ENCODE assay signal across 21 cellular contexts in genomic region chr4:56182356-56182755, GRCh38.
"Had no signal": no experiment of that assay in that cellular context is flagged by ENCODE, and none has a peak within 500 bp of the region (broad histone marks: within the 10 kb centered on the region; RNA-seq: fewer than 3 reads in every experiment).

No MANE protein-coding gene starts in this region.

- ATAC-seq: activated CD8-positive, alpha-beta T cell treated with anti-CD3 and anti-CD28 coated beads for 36 hours; activated naive CD8-positive, alpha-beta T cell treated with anti-CD3 and anti-CD28 coated beads, Interleukin-2, amount 50 U/mL, for 24 hours; lower lobe of right lung; stimulated activated naive CD8-positive, alpha-beta T cell treated with anti-CD3 and anti-CD28 coated beads, Interleukin-15, amount 100 ng/mL, for 72 hours had no signal

- H3K4me1 ChIP-seq: lower lobe of right lung, prostate gland, right atrium auricular region, suprapubic skin had no signal

- H3K36me3 ChIP-seq: brain microvascular endothelial cell, lower lobe of right lung, prostate gland, right atrium auricular region, suprapubic skin had no signal

- H3K4me3 Mint-ChIP-seq: activated CD8-positive, alpha-beta T cell treated with anti-CD3 and anti-CD28 coated beads for 36 hours; activated naive CD4-positive, alpha-beta T cell treated with anti-CD3 and anti-CD28 coated beads, Interleukin-2, amount 10 ng/mL, durations not matched to agents 7 days and 5 days; activated naive CD8-positive, alpha-beta T cell treated with anti-CD3 and anti-CD28 coated beads, Interleukin-2, amount 50 U/mL, for 24 hours; activated T-cell treated with anti-CD3 and anti-CD28 coated beads, Interleukin-2, amount 50 U/mL, for 24 hours; mesothelial cell of epicardium had no signal

- H3K27ac ChIP-seq: brain microvascular endothelial cell, lower lobe of right lung, prostate gland, right atrium auricular region, suprapubic skin had no signal

- DNase-seq: activated CD4-positive, alpha-beta T cell treated with anti-CD3 and anti-CD28 coated beads, Interleukin-2, amount 10 ng/mL, durations not matched to agents 24 days and 14 days; activated CD4-positive, CD25-positive, alpha-beta regulatory T cell; activated CD8-positive, alpha-beta T cell treated with anti-CD3 and anti-CD28 coated beads for 36 hours; activated naive CD4-positive, alpha-beta T cell treated with anti-CD3 and anti-CD28 coated beads, Interleukin-2, amount 10 ng/mL, durations not matched to agents 7 days and 5 days; activated naive CD8-positive, alpha-beta T cell treated with anti-CD3 and anti-CD28 coated beads, Interleukin-2, amount 50 U/mL, for 24 hours; activated T-cell treated with anti-CD3 and anti-CD28 coated beads, Interleukin-2, amount 50 U/mL, for 24 hours; anterior cingulate cortex; brain microvascular endothelial cell; central memory CD4-positive, alpha-beta T cell; foreskin melanocyte; glutamatergic neuron; hippocampal formation; islet precursor cell; lower lobe of right lung; stimulated activated naive CD8-positive, alpha-beta T cell treated with anti-CD3 and anti-CD28 coated beads, Interleukin-15, amount 100 ng/mL, for 72 hours; trophoblast cell had no signal

- H3K4me3 ChIP-seq: lower lobe of right lung, prostate gland, right atrium auricular region, suprapubic skin had no signal

- H3K27me3 ChIP-seq: brain microvascular endothelial cell, right atrium auricular region, suprapubic skin had no signal

- H3K9me3 Mint-ChIP-seq: activated CD8-positive, alpha-beta T cell treated with anti-CD3 and anti-CD28 coated beads for 36 hours; activated naive CD4-positive, alpha-beta T cell treated with anti-CD3 and anti-CD28 coated beads, Interleukin-2, amount 10 ng/mL, durations not matched to agents 7 days and 5 days; activated naive CD8-positive, alpha-beta T cell treated with anti-CD3 and anti-CD28 coated beads, Interleukin-2, amount 50 U/mL, for 24 hours; activated T-cell treated with anti-CD3 and anti-CD28 coated beads, Interleukin-2, amount 50 U/mL, for 24 hours had no signal

- H3K27me3 Mint-ChIP-seq: activated naive CD4-positive, alpha-beta T cell treated with anti-CD3 and anti-CD28 coated beads, Interleukin-2, amount 10 ng/mL, durations not matched to agents 7 days and 5 days had no signal

- FAIRE-seq: colon had no signal

- H3K9me3 ChIP-seq: prostate gland, suprapubic skin had no signal

- H3K27ac Mint-ChIP-seq: activated CD8-positive, alpha-beta T cell treated with anti-CD3 and anti-CD28 coated beads for 36 hours; activated naive CD4-positive, alpha-beta T cell treated with anti-CD3 and anti-CD28 coated beads, Interleukin-2, amount 10 ng/mL, durations not matched to agents 7 days and 5 days; mesothelial cell of epicardium had no signal
